ENCODE assay signal across 8 cellular contexts in genomic region chr15:85504739-85505676, GRCh38.
DNase-seq lines count a peak whose midpoint lies in the region; ATAC-seq, FAIRE-seq and TF ChIP-seq lines count a peak whose summit lies in the region.

No MANE protein-coding gene starts in this region.

- H3K27me3 ChIP-seq in SK-N-SH (ENCODE audit: insufficient read depth) (no peaks in the 10 kb centered on the region), bronchial epithelial cell (ENCODE audit: control insufficient read depth, insufficient read depth, low read length) (no peaks in the 10 kb centered on the region)

- H3K36me3 ChIP-seq in SK-N-SH (replicated peaks in 1 of 2; ENCODE audit: control insufficient read depth in 1 of 2, insufficient read depth in 2 of 2, low read length in 1 of 2) = no peaks in the 10 kb centered on the region
- H3K36me3 ChIP-seq in bronchial epithelial cell (ENCODE audit: control insufficient read depth, insufficient read depth, low read length) = no peaks in the 10 kb centered on the region

- no peaks in the 10 kb centered on the region for H3K9me3 ChIP-seq in SK-N-SH

- DNase-seq in DMS114 treated with DMSO at 0.1 percent for 48 hours (lab: John Stamatoyannopoulos, UW; ENCODE audit: unreplicated experiment) (peak; percentile 44), SK-N-SH (peak; percentile 24), bronchial epithelial cell (ENCODE audit: low read depth) (peak; percentile 61), left lobe of liver (ENCODE audit: low spot score) (no peak), H54 (ENCODE audit: insufficient read length, low spot score) (no peak)
- DNase-seq in stimulated activated CD8-positive, alpha-beta memory T cell treated with anti-CD3 and anti-CD28 coated beads, Interleukin-15, amount 100 ng/mL, for 1 hour (ENCODE audit: low read depth) = peak; percentile 15

- H3K4me1 Mint-ChIP-seq in IgD-negative memory B cell = peaks cover 37 to 45% (median 40%) of the 10 kb centered on the region in 3 donors

- CTCF ChIA-PET in SK-N-SH (lab: Yijun Ruan, JAX) = interaction anchor here (0.6 to 10.5 kb wide), 31 partner anchors 8 to 1686 kb away, joined by 3 to 97 read pairs (median 4); no protein-coding TSS in a partner anchor

- peaks cover 17% of the 10 kb centered on the region for H4K20me1 ChIP-seq in SK-N-SH (ENCODE audit: insufficient read depth)

- H3K27ac ChIP-seq in SK-N-SH (ENCODE audit: low read depth in 2 of 2, low read length in 1 of 2) = peak overlapping the region; percentile 9 to 54; a peak in 3 of 4 replicates

- POLR2A ChIA-PET in SK-N-SH (lab: Yijun Ruan, JAX) = no interaction called here

- H3K9me3 Mint-ChIP-seq in IgD-negative memory B cell = no peaks in the 10 kb centered on the region

- no peaks in the 10 kb centered on the region for H3K9me2 ChIP-seq in SK-N-SH

- peak overlapping the region; percentile 20 to 95 (median 50) for H3K27ac Mint-ChIP-seq in IgD-negative memory B cell

- 84% methylated on average over 8 of the region's 8 CpGs for WGBS in SK-N-SH (ENCODE audit: low lambda C conversion rate)

- H3K4me3 ChIP-seq in SK-N-SH (ENCODE audit: low read depth in 2 of 2, low read length in 1 of 2) = no peak overlapping the region
- H3K4me3 ChIP-seq in bronchial epithelial cell (ENCODE audit: low read depth, low read length) = no peak overlapping the region

- TF ChIP-seq CTCF in SK-N-SH (IDR thresholded peaks at IDR 0.05) = peak; percentile 82
- TF ChIP-seq CTCF in bronchial epithelial cell (IDR thresholded peaks at IDR 0.05; ENCODE audit: insufficient read depth, low read length, severe bottlenecking) = peak; percentile 44

- no peak overlapping the region for H3K4me2 ChIP-seq in SK-N-SH

- peaks cover 47% of the 10 kb centered on the region for H3K79me2 ChIP-seq in SK-N-SH (ENCODE audit: insufficient read depth)

- no peak for FAIRE-seq in bronchial epithelial cell (lab: Jason Lieb, UNC)
- FAIRE-seq in H54 (lab: Jason Lieb, UNC) = no peak

- ATAC-seq in left lobe of liver = peak; percentile 79
- no peak for ATAC-seq in HG03045 (IDR thresholded peaks at IDR 0.05; ENCODE audit: unreplicated experiment)

- no peak overlapping the region for H2AFZ ChIP-seq in SK-N-SH (ENCODE audit: low read depth)

- H3K9ac ChIP-seq in SK-N-SH = no peak overlapping the region

- TF ChIP-seq RAD21 in SK-N-SH (IDR thresholded peaks at IDR 0.05; ENCODE audit: low read length) = peak; percentile 74

- peaks cover 0 to 15% of the 10 kb centered on the region in 2 experiments; a peak in 2 of 4 replicates for H3K4me1 ChIP-seq in SK-N-SH (ENCODE audit: control insufficient read depth in 1 of 2, insufficient read depth in 2 of 2, low read depth in 1 of 2, low read length in 1 of 2)

- peak overlapping the region in 1 of 4 donors; percentile 24 for H3K4me3 Mint-ChIP-seq in IgD-negative memory B cell

- no peak for TF ChIP-seq POLR2A in H54 (IDR thresholded peaks at IDR 0.05; ENCODE audit: low read depth, low read length)

- no peak for TF ChIP-seq EP300 in SK-N-SH (IDR thresholded peaks at IDR 0.05; ENCODE audit: borderline replicate concordance in 1 of 2, low read depth in 1 of 2, low read length in 1 of 2)

- peaks cover 2% of the 10 kb centered on the region for H3K36me3 Mint-ChIP-seq in IgD-negative memory B cell

- no peaks in the 10 kb centered on the region for H3K27me3 Mint-ChIP-seq in IgD-negative memory B cell

- peaks cover 4% of the 10 kb centered on the region for H3F3A ChIP-seq in SK-N-SH (replicated peaks; ENCODE audit: insufficient read depth)

TF ChIP-seq in SK-N-SH, 30 proteins besides CTCF, POLR2A, EP300 and RAD21:
- TF ChIP-seq, protein P1, sequence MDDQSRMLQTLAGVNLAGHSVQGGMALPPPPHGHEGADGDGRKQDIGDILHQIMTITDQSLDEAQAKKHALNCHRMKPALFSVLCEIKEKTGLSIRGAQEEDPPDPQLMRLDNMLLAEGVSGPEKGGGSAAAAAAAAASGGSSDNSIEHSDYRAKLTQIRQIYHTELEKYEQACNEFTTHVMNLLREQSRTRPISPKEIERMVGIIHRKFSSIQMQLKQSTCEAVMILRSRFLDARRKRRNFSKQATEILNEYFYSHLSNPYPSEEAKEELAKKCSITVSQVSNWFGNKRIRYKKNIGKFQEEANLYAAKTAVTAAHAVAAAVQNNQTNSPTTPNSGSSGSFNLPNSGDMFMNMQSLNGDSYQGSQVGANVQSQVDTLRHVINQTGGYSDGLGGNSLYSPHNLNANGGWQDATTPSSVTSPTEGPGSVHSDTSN (IDR thresholded peaks at IDR 0.05) = no peak
- TF ChIP-seq SMC3 (IDR thresholded peaks at IDR 0.05; ENCODE audit: low read depth, low read length) (peak; percentile 68; the same call in 1 of the 2 replicates), CHD2 (IDR thresholded peaks at IDR 0.05; ENCODE audit: low read length, partially characterized antibody) (peak; percentile 12), JUND (IDR thresholded peaks at IDR 0.05) (no peak)
TF ChIP-seq in SK-N-SH: peak in this region for 2.

Comparison
In these comparisons a context has a peak if more than half of its experiments do, and no peak if none do; other contexts are left out.
1. DNase-seq: peak in DMS114 treated with DMSO at 0.1 percent for 48 hours (single experiment), SK-N-SH (single experiment), bronchial epithelial cell (single experiment) and stimulated activated CD8-positive, alpha-beta memory T cell treated with anti-CD3 and anti-CD28 coated beads, Interleukin-15, amount 100 ng/mL, for 1 hour (single experiment); none in left lobe of liver (single experiment) and H54 (single experiment).